16 cellular contexts compared by ENCODE assay signal in genomic region chr5:115577329-115577728, GRCh38. TPM values are rescaled to one million over a fixed set of nuclear protein-coding genes. Genes with fewer than 3 reads are reported as not detected.
A peak's percentile ranks its signal among the peaks of the same experiment; 100 is the strongest.
DNase-seq lines count a peak whose midpoint lies in the region; ATAC-seq and TF ChIP-seq lines count a peak whose summit lies in the region.
"Had no signal": no experiment of that assay in that cellular context is flagged by ENCODE, and none has a peak within 500 bp of the region (broad histone marks: within the 10 kb centered on the region; RNA-seq: fewer than 3 reads in every experiment).

No MANE protein-coding gene starts in this region.

- CTCF ChIA-PET in MCF 10A (lab: Yijun Ruan, JAX): interaction anchor here (0.5 to 13.3 kb wide), 5 partner anchors 11 to 477 kb away, joined by 3 to 264 read pairs (median 22); no protein-coding TSS in a partner anchor
- CTCF ChIA-PET in mammary epithelial cell (lab: Charles Lee; ENCODE audit: low non-redundant PET): no interaction called here

- dilution Hi-C loops in mammary epithelial cell (cut with HindIII; ENCODE audit: low sequenced_read_pairs): loop anchor here (25.0 kb wide), 1 partner anchor 265 kb away; no protein-coding TSS in a partner anchor

- DNase-seq in MCF 10A (ENCODE audit: unreplicated experiment) (no peak), breast epithelium (ENCODE audit: low spot score in 2 of 2) (no peak), MV-4-11 (lab: John Stamatoyannopoulos, UW) (peak; percentile 40), mammary epithelial cell (peak; percentile 39), memory B cell (ENCODE audit: low spot score in 2 of 2) (no peak), osteocyte (ENCODE audit: extremely low spot score, unreplicated experiment) (no peak)
- no peak for DNase-seq in activated T-cell treated with anti-CD3 and anti-CD28 coated beads, Interleukin-2, amount 50 U/mL, for 48 hours
- no peak for DNase-seq in activated CD8-positive, alpha-beta memory T cell treated with anti-CD3 and anti-CD28 coated beads for 24 hours
- DNase-seq: Karpas-422, NCI-H1436, NCI-H2029 treated with DMSO at 0.1 percent for 48 hours, NCI-H2171 treated with DMSO at 0.1 percent for 48 hours, NCI-H82 had no signal

- H3K79me2 ChIP-seq in mammary epithelial cell (ENCODE audit: insufficient read depth, low read length): no peaks in the 10 kb centered on the region

- ATAC-seq in memory B cell (ENCODE audit: low read depth): no peak
- ATAC-seq: Panc1 had no signal

- no peak overlapping the region for H3K4me3 Mint-ChIP-seq in MCF 10A (ENCODE audit: unreplicated experiment)
- H3K4me3 Mint-ChIP-seq in memory B cell: no peak overlapping the region
- H3K4me3 Mint-ChIP-seq in osteocyte (ENCODE audit: unreplicated experiment): no peak overlapping the region

- TF ChIP-seq CTCF in MCF 10A (IDR thresholded peaks at IDR 0.05; ENCODE audit: unreplicated experiment) (no peak), breast epithelium (IDR thresholded peaks at IDR 0.05) (no peak), mammary epithelial cell (conservative IDR thresholded peaks at IDR 0.05 in 1 of 2, IDR thresholded peaks at IDR 0.05 in 1 of 2; ENCODE audit: extremely low read depth in 1 of 2, insufficient read depth in 1 of 2, low read depth in 1 of 2, low read length in 2 of 2) (no peak), osteocyte (IDR thresholded peaks at IDR 0.05) (no peak)

- no peak overlapping the region for H3K9ac ChIP-seq in mammary epithelial cell (ENCODE audit: insufficient read depth, low read length)
- H3K9ac ChIP-seq: BLaER1 treated with 17β-estradiol and CSF1 and Interleukin-3, amounts not matched to agents 10 nM and 100 nM had no signal

- POLR2A ChIA-PET in MCF 10A (lab: Yijun Ruan, JAX): interaction anchor here (1.9 kb wide), 1 partner anchor 33 kb away, joined by 8 read pairs; the partner anchor contains the start of gene FEM1C

- H3K36me3 Mint-ChIP-seq in MCF 10A (ENCODE audit: insufficient read depth, unreplicated experiment): no peaks in the 10 kb centered on the region
- peaks cover 8% of the 10 kb centered on the region for H3K36me3 Mint-ChIP-seq in memory B cell
- H3K36me3 Mint-ChIP-seq in osteocyte (ENCODE audit: unreplicated experiment): peaks cover 1% of the 10 kb centered on the region

- H3K27ac ChIP-seq in breast epithelium (no peak overlapping the region), mammary epithelial cell (ENCODE audit: insufficient read depth, low read depth, low read length) (no peak overlapping the region)
- H3K27ac ChIP-seq: BLaER1 treated with 17β-estradiol and CSF1 and Interleukin-3, amounts not matched to agents 10 nM and 100 nM had no signal

- intact Hi-C loops in MCF 10A (cut with micrococcal nuclease): loop anchor here (5.0 to 10.0 kb wide), 2 partner anchors 413 to 480 kb away; partner anchors contain the start of gene TRIM36
- intact Hi-C loops in breast epithelium (cut with DNase I; ENCODE audit: low total_unique reads): no loop called here
- intact Hi-C loops in mammary epithelial cell (cut with micrococcal nuclease): no loop called here

- H3K4me1 ChIP-seq in breast epithelium (no peaks in the 10 kb centered on the region), mammary epithelial cell (ENCODE audit: insufficient read depth, low read length) (peaks cover 15% of the 10 kb centered on the region)

- in situ Hi-C loops in mammary epithelial cell (cut with MboI; ENCODE audit: low sequenced_read_pairs in 2 of 2): loop anchor here in 1 of 2 donors (5.0 to 10.0 kb wide), 2 partner anchors 203 to 260 kb away; no protein-coding TSS in a partner anchor

- H3K4me1 Mint-ChIP-seq in MCF 10A (ENCODE audit: insufficient read depth, unreplicated experiment) (peaks cover 17% of the 10 kb centered on the region), memory B cell (peaks cover 22% of the 10 kb centered on the region), osteocyte (ENCODE audit: unreplicated experiment) (peaks cover 25% of the 10 kb centered on the region)

- H3K4me3 ChIP-seq in breast epithelium (no peak overlapping the region), mammary epithelial cell (replicated peaks in 1 of 3; ENCODE audit: insufficient read depth in 1 of 3, low read depth in 2 of 3, low read length in 3 of 3) (no peak overlapping the region)
- H3K4me3 ChIP-seq: BLaER1 treated with 17β-estradiol and CSF1 and Interleukin-3, amounts not matched to agents 10 nM and 100 nM had no signal

- H3K9me3 Mint-ChIP-seq in MCF 10A (ENCODE audit: unreplicated experiment): peaks cover 9% of the 10 kb centered on the region
- peaks cover 5% of the 10 kb centered on the region for H3K9me3 Mint-ChIP-seq in memory B cell
- H3K9me3 Mint-ChIP-seq in osteocyte (ENCODE audit: unreplicated experiment): no peaks in the 10 kb centered on the region

- H3K9me3 ChIP-seq in breast epithelium: no peaks in the 10 kb centered on the region
- H3K9me3 ChIP-seq in mammary epithelial cell (replicated peaks; ENCODE audit: insufficient read depth, low read length): no peaks in the 10 kb centered on the region

- H3K27ac Mint-ChIP-seq in MCF 10A (ENCODE audit: low read depth, unreplicated experiment): peak overlapping the region; percentile 9
- peak overlapping the region; percentile 24 for H3K27ac Mint-ChIP-seq in memory B cell
- H3K27ac Mint-ChIP-seq in osteocyte (ENCODE audit: unreplicated experiment): no peak overlapping the region

- WGBS in mammary epithelial cell (ENCODE audit: low coverage, missing lambda C conversion rate): 54% methylated on average over 2 of the region's 2 CpGs

- H3K27me3 Mint-ChIP-seq in MCF 10A (ENCODE audit: insufficient read depth, unreplicated experiment) (no peaks in the 10 kb centered on the region), memory B cell (no peaks in the 10 kb centered on the region), osteocyte (ENCODE audit: unreplicated experiment) (no peaks in the 10 kb centered on the region)

- H3K36me3 ChIP-seq in breast epithelium: no peaks in the 10 kb centered on the region
- no peaks in the 10 kb centered on the region for H3K36me3 ChIP-seq in mammary epithelial cell (ENCODE audit: insufficient read depth, low read length)

- H2AFZ ChIP-seq in mammary epithelial cell (ENCODE audit: low read depth, low read length): no peak overlapping the region

- no peaks in the 10 kb centered on the region for H4K20me1 ChIP-seq in mammary epithelial cell (ENCODE audit: insufficient read depth, low read length)

- no TSS peak for BruUV-seq in MCF 10A (replicated peaks; lab: Mats Ljungman, UMichigan)
- BruUV-seq in mammary epithelial cell (replicated peaks; lab: Mats Ljungman, UMichigan): no TSS peak

- no peaks in the 10 kb centered on the region for H3K27me3 ChIP-seq in breast epithelium
- H3K27me3 ChIP-seq in mammary epithelial cell (ENCODE audit: insufficient read depth, low read length): no peaks in the 10 kb centered on the region
- H3K27me3 ChIP-seq: BLaER1 treated with 17β-estradiol and CSF1 and Interleukin-3, amounts not matched to agents 10 nM and 100 nM had no signal

- TF ChIP-seq POLR2A in breast epithelium (IDR thresholded peaks at IDR 0.05): no peak

- H3K4me2 ChIP-seq in mammary epithelial cell (ENCODE audit: insufficient read depth, low read depth, low read length): no peak overlapping the region
- H3K4me2 ChIP-seq: BLaER1 treated with 17β-estradiol and CSF1 and Interleukin-3, amounts not matched to agents 10 nM and 100 nM had no signal

RNA-seq across cellular contexts. Expression of gene TICAM2, which starts 24.9 kb away (rescaled TPM):
- total RNA-seq in MCF 10A (2022) (3.7 and 8.3 TPM in 2 replicates), breast epithelium (1 to 10 TPM in 2 of 3 donors, under 1 TPM in 1; 0.98 to 1.6 (median 1.5) TPM), mammary epithelial cell (under 1 TPM; 0.83 to 0.96 TPM), osteocyte (1.6 and 2.8 TPM in 2 replicates)
- polyA plus RNA-seq in mammary epithelial cell: 0.23 TPM
- polyA minus RNA-seq in mammary epithelial cell: not detected
- total RNA-seq: NCI-H460 had no signal

RNA-seq across cellular contexts. Expression of gene FEM1C, which starts 32.8 kb away (rescaled TPM):
- total RNA-seq in MCF 10A (2022): 10.3 and 12.2 TPM in 2 replicates
- 10 to 100 TPM; 19.3 to 30.6 (median 23.7) TPM for total RNA-seq in breast epithelium
- total RNA-seq in mammary epithelial cell: 10 to 100 TPM; 15.1 to 15.2 TPM
- polyA plus RNA-seq in mammary epithelial cell: 7.3 TPM
- 18.1 TPM for polyA minus RNA-seq in mammary epithelial cell
- total RNA-seq in osteocyte: 12.4 and 12.8 TPM in 2 replicates

RNA-seq across cellular contexts. Expression of gene TMED7, which starts 48.5 kb away (rescaled TPM):
- 96.1 and 115 TPM in 2 replicates for total RNA-seq in MCF 10A (2022)
- total RNA-seq in breast epithelium: 10 to 100 TPM; 74.4 to 94.7 (median 80.5) TPM
- 100 to 1,000 TPM in 1 of 2 donors, 10 to 100 TPM in 1; 95.6 to 132 TPM for total RNA-seq in mammary epithelial cell
- polyA plus RNA-seq in mammary epithelial cell: 43.6 TPM
- polyA minus RNA-seq in mammary epithelial cell: 51.4 TPM
- total RNA-seq in osteocyte: 108 and 109 TPM in 2 replicates

Comparison
In these comparisons a context has a peak if more than half of its experiments do, and no peak if none do; other contexts are left out.
1. DNase-seq: peak in MV-4-11 (single experiment) and mammary epithelial cell (single experiment); none in MCF 10A (single experiment), breast epithelium (0 of 2), memory B cell (0 of 2), osteocyte (single experiment), activated T-cell treated with anti-CD3 and anti-CD28 coated beads, Interleukin-2, amount 50 U/mL, for 48 hours (0 of 2) and activated CD8-positive, alpha-beta memory T cell treated with anti-CD3 and anti-CD28 coated beads for 24 hours (single experiment).